Comparison of ENCODE assay signal across 1 cellular context in the genomic region with DNA sequence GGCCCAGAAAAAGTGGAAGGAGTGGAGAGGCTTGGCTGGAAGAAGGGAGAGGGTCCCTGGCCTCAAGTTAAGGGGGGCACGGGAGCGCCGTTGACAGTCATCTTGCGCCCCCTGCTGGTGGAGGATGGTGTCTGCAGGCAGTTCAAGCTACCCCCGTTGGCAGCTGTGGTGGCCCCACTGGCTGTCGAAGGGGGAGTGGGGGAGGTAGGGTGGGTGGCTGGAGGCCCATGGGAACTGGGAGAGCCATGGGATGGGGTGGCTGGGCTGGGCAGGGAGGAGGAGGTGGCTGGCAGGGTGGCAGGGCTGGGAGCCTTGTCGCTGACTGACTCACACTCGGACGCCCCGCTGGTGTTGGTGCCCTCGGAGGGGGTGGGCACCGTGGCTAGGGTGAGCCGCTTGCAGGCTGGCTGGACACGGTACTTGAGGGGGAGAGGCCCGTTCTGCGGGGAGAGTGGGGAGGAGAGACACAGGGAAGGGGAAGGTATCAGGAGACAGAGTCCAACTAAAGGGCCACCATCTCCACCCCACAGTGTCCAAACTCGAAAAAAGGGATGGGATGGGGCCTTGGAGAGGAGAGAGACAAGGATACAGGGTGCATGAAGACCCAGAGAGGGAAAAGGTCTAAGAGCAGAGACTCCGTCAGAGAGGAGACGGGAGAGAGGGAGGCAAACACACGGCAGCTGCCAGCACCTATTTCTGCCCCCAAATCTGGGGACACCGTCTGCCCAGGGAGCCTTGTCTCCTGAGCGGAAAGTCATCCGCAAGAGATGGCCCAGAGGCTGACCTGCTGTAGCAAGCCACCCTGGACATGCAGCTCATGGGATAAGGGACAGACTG.
TF ChIP-seq lines count a peak whose summit lies in the region.

No MANE protein-coding gene starts in this region.

TF ChIP-seq in HepG2, 621 proteins besides CTCF, POLR2A, EP300 and RAD21 (continued from another document and continues in another):
- TF ChIP-seq, protein P1, sequence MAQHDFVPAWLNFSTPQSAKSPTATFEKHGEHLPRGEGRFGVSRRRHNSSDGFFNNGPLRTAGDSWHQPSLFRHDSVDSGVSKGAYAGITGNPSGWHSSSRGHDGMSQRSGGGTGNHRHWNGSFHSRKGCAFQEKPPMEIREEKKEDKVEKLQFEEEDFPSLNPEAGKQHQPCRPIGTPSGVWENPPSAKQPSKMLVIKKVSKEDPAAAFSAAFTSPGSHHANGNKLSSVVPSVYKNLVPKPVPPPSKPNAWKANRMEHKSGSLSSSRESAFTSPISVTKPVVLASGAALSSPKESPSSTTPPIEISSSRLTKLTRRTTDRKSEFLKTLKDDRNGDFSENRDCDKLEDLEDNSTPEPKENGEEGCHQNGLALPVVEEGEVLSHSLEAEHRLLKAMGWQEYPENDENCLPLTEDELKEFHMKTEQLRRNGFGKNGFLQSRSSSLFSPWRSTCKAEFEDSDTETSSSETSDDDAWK (CRISPR knock-in tag; IDR thresholded peaks at IDR 0.05) = no peak
- TF ChIP-seq, protein P2, sequence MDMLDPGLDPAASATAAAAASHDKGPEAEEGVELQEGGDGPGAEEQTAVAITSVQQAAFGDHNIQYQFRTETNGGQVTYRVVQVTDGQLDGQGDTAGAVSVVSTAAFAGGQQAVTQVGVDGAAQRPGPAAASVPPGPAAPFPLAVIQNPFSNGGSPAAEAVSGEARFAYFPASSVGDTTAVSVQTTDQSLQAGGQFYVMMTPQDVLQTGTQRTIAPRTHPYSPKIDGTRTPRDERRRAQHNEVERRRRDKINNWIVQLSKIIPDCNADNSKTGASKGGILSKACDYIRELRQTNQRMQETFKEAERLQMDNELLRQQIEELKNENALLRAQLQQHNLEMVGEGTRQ (IDR thresholded peaks at IDR 0.05; ENCODE audit: low read depth, low read length) = no peak
- TF ChIP-seq, protein P2 (CRISPR knock-in tag; IDR thresholded peaks at IDR 0.05; ENCODE audit: borderline replicate concordance) = no peak
- TF ChIP-seq GATAD1 (CRISPR knock-in tag; IDR thresholded peaks at IDR 0.05) (no peak), CHCHD3 (CRISPR knock-in tag; IDR thresholded peaks at IDR 0.05) (no peak), ZBTB7B (CRISPR knock-in tag; IDR thresholded peaks at IDR 0.05) (peak; percentile 90), MIER2 (CRISPR knock-in tag; IDR thresholded peaks at IDR 0.05) (no peak), PPARG (CRISPR knock-in tag; conservative IDR thresholded peaks at IDR 0.05) (no peak), HOXA9 (CRISPR knock-in tag; IDR thresholded peaks at IDR 0.05; ENCODE audit: borderline replicate concordance) (no peak), TBP (CRISPR knock-in tag; IDR thresholded peaks at IDR 0.05) (no peak), GZF1 (CRISPR knock-in tag; IDR thresholded peaks at IDR 0.05) (no peak), ZFP82 (CRISPR knock-in tag; IDR thresholded peaks at IDR 0.05; ENCODE audit: borderline replicate concordance) (no peak), POLR2AphosphoS2 (IDR thresholded peaks at IDR 0.05; ENCODE audit: low read depth, low read length) (peak; percentile 65; the same call in 1 of the 2 replicates), GATA4 (IDR thresholded peaks at IDR 0.05; ENCODE audit: borderline replicate concordance, low read depth) (no peak), PHF20 (CRISPR knock-in tag; IDR thresholded peaks at IDR 0.05) (no peak), ZNF343 (CRISPR knock-in tag; IDR thresholded peaks at IDR 0.05) (no peak), FOSL2 (CRISPR knock-in tag; IDR thresholded peaks at IDR 0.05) (no peak; the same call in 1 of the 2 replicates), SATB2 (CRISPR knock-in tag; IDR thresholded peaks at IDR 0.05) (no peak), SIN3B (IDR thresholded peaks at IDR 0.05; ENCODE audit: low read length) (no peak), NCOR1 (IDR thresholded peaks at IDR 0.05; ENCODE audit: borderline replicate concordance, low read length) (0 out of 2 replicates have a peak, but pooled peaks have one; percentile 21), NFIC (IDR thresholded peaks at IDR 0.05; ENCODE audit: low read length) (no peak), HCFC1 (IDR thresholded peaks at IDR 0.05; ENCODE audit: low read depth, low read length) (no peak), IRX3 (CRISPR knock-in tag; IDR thresholded peaks at IDR 0.05; ENCODE audit: borderline replicate concordance, low read depth) (no peak), TAF15 (IDR thresholded peaks at IDR 0.05; ENCODE audit: low read depth, low read length, poor library complexity, severe bottlenecking) (no peak), IRF2 (CRISPR knock-in tag; IDR thresholded peaks at IDR 0.05) (peak; percentile 43; the same call in 1 of the 2 replicates), GTF3A (CRISPR knock-in tag; conservative IDR thresholded peaks at IDR 0.05) (no peak), YEATS4 (CRISPR knock-in tag; IDR thresholded peaks at IDR 0.05; ENCODE audit: borderline replicate concordance) (no peak), HOXA5 (CRISPR knock-in tag; IDR thresholded peaks at IDR 0.05) (no peak)
- TF ChIP-seq, protein P3, sequence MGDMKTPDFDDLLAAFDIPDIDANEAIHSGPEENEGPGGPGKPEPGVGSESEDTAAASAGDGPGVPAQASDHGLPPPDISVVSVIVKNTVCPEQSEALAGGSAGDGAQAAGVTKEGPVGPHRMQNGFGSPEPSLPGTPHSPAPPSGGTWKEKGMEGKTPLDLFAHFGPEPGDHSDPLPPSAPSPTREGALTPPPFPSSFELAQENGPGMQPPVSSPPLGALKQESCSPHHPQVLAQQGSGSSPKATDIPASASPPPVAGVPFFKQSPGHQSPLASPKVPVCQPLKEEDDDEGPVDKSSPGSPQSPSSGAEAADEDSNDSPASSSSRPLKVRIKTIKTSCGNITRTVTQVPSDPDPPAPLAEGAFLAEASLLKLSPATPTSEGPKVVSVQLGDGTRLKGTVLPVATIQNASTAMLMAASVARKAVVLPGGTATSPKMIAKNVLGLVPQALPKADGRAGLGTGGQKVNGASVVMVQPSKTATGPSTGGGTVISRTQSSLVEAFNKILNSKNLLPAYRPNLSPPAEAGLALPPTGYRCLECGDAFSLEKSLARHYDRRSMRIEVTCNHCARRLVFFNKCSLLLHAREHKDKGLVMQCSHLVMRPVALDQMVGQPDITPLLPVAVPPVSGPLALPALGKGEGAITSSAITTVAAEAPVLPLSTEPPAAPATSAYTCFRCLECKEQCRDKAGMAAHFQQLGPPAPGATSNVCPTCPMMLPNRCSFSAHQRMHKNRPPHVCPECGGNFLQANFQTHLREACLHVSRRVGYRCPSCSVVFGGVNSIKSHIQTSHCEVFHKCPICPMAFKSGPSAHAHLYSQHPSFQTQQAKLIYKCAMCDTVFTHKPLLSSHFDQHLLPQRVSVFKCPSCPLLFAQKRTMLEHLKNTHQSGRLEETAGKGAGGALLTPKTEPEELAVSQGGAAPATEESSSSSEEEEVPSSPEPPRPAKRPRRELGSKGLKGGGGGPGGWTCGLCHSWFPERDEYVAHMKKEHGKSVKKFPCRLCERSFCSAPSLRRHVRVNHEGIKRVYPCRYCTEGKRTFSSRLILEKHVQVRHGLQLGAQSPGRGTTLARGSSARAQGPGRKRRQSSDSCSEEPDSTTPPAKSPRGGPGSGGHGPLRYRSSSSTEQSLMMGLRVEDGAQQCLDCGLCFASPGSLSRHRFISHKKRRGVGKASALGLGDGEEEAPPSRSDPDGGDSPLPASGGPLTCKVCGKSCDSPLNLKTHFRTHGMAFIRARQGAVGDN (CRISPR knock-in tag; IDR thresholded peaks at IDR 0.05) = peak; percentile 65
- TF ChIP-seq, protein P4, sequence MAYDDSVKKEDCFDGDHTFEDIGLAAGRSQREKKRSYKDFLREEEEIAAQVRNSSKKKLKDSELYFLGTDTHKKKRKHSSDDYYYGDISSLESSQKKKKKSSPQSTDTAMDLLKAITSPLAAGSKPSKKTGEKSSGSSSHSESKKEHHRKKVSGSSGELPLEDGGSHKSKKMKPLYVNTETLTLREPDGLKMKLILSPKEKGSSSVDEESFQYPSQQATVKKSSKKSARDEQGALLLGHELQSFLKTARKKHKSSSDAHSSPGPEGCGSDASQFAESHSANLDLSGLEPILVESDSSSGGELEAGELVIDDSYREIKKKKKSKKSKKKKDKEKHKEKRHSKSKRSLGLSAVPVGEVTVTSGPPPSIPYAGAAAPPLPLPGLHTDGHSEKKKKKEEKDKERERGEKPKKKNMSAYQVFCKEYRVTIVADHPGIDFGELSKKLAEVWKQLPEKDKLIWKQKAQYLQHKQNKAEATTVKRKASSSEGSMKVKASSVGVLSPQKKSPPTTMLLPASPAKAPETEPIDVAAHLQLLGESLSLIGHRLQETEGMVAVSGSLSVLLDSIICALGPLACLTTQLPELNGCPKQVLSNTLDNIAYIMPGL (CRISPR knock-in tag; IDR thresholded peaks at IDR 0.05; ENCODE audit: borderline replicate concordance in 1 of 2, low read depth in 1 of 2) = peak; percentile 70 to 78
- TF ChIP-seq, protein P5, sequence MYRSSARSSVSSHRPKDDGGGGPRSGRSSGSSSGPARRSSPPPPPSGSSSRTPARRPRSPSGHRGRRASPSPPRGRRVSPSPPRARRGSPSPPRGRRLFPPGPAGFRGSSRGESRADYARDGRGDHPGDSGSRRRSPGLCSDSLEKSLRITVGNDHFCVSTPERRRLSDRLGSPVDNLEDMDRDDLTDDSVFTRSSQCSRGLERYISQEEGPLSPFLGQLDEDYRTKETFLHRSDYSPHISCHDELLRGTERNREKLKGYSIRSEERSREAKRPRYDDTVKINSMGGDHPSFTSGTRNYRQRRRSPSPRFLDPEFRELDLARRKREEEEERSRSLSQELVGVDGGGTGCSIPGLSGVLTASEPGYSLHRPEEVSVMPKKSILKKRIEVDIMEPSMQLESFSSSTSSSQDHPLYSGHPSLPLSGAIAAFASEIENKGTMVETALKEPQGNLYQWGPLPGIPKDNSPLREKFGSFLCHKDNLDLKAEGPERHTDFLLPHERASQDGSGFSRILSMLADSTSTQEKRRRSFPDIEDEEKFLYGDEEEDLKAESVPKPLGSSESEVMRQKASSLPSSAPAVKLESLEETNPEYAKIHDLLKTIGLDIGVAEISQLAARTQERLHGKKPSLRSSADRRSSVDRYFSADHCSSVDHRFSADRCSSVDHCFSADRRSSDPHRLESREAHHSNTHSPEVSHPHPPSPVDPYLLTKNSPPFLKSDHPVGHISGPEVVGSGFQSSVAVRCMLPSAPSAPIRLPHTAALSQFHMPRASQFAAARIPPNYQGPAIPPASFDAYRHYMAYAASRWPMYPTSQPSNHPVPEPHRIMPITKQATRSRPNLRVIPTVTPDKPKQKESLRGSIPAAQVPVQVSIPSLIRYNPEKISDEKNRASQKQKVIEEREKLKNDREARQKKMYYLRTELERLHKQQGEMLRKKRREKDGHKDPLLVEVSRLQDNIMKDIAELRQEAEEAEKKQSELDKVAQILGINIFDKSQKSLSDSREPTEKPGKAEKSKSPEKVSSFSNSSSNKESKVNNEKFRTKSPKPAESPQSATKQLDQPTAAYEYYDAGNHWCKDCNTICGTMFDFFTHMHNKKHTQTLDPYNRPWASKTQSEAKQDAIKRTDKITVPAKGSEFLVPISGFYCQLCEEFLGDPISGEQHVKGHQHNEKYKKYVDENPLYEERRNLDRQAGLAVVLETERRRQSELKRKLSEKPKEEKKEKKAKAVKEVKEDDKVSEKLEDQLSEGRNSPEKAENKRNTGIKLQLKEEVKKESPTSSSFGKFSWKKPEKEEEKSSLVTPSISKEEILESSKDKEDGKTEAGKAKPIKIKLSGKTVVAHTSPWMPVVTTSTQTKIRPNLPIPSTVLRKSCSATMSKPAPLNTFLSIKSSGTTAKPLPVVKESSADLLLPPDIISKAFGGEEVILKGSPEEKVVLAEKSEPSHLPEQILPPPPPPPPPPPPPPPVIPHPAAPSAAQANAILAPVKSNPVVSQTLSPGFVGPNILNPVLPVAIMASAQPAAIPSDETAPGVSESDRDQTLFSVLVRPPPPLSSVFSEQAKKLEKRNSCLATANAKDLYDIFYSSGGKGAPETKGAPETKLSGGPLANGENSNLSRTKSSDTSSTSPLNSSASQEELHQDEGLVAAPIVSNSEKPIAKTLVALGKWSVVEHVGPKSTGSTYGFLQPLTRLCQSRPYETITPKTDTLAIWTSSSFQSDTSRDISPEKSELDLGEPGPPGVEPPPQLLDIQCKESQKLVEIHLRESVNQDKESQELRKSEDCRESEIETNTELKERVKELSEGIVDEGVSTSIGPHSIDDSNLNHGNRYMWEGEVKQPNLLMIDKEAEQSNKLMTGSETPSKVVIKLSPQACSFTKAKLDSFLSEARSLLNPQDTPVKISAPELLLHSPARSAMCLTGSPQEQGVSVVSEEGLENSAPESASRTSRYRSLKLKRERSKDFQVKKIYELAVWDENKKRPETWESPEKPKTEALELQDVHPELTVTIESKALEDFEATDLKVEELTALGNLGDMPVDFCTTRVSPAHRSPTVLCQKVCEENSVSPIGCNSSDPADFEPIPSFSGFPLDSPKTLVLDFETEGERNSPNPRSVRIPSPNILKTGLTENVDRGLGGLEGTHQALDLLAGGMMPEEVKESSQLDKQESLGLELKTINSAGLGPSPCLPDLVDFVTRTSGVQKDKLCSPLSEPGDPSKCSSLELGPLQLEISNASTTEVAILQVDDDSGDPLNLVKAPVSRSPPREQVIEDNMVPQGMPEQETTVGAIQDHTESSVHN (CRISPR knock-in tag; IDR thresholded peaks at IDR 0.05) = no peak
- TF ChIP-seq, protein P6, sequence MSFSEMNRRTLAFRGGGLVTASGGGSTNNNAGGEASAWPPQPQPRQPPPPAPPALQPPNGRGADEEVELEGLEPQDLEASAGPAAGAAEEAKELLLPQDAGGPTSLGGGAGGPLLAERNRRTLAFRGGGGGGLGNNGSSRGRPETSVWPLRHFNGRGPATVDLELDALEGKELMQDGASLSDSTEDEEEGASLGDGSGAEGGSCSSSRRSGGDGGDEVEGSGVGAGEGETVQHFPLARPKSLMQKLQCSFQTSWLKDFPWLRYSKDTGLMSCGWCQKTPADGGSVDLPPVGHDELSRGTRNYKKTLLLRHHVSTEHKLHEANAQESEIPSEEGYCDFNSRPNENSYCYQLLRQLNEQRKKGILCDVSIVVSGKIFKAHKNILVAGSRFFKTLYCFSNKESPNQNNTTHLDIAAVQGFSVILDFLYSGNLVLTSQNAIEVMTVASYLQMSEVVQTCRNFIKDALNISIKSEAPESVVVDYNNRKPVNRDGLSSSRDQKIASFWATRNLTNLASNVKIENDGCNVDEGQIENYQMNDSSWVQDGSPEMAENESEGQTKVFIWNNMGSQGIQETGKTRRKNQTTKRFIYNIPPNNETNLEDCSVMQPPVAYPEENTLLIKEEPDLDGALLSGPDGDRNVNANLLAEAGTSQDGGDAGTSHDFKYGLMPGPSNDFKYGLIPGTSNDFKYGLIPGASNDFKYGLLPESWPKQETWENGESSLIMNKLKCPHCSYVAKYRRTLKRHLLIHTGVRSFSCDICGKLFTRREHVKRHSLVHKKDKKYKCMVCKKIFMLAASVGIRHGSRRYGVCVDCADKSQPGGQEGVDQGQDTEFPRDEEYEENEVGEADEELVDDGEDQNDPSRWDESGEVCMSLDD (CRISPR knock-in tag; IDR thresholded peaks at IDR 0.05; ENCODE audit: borderline replicate concordance) = no peak
- TF ChIP-seq, protein P7, sequence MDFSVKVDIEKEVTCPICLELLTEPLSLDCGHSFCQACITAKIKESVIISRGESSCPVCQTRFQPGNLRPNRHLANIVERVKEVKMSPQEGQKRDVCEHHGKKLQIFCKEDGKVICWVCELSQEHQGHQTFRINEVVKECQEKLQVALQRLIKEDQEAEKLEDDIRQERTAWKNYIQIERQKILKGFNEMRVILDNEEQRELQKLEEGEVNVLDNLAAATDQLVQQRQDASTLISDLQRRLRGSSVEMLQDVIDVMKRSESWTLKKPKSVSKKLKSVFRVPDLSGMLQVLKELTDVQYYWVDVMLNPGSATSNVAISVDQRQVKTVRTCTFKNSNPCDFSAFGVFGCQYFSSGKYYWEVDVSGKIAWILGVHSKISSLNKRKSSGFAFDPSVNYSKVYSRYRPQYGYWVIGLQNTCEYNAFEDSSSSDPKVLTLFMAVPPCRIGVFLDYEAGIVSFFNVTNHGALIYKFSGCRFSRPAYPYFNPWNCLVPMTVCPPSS (IDR thresholded peaks at IDR 0.05) = no peak
